Comparison of ENCODE assay signal across 23 cellular contexts in genomic region chr13:20799726-20800416, GRCh38. TPM values are rescaled to one million over a fixed set of nuclear protein-coding genes. Genes with fewer than 3 reads are reported as not detected.
DNase-seq lines count a peak whose midpoint lies in the region; FAIRE-seq and TF ChIP-seq lines count a peak whose summit lies in the region.
"Had no signal": no experiment of that assay in that cellular context is flagged by ENCODE, and none has a peak within 500 bp of the region (broad histone marks: within the 10 kb centered on the region; RNA-seq: fewer than 3 reads in every experiment).

No MANE protein-coding gene starts in this region.

- H3K4me2 ChIP-seq in astrocyte (ENCODE audit: low read length) = peak overlapping the region; percentile 1

- H3K9ac ChIP-seq in astrocyte (ENCODE audit: low read length) = no peak overlapping the region

- H3K4me1 Mint-ChIP-seq in astrocyte (ENCODE audit: low read depth, unreplicated experiment) = peaks cover 16% of the 10 kb centered on the region
- H3K4me1 Mint-ChIP-seq: mesothelial cell of epicardium had no signal

- H3K4me3 ChIP-seq in astrocyte (ENCODE audit: insufficient read depth, low read depth, low read length) (no peak overlapping the region), fibroblast of pulmonary artery (replicated peaks; ENCODE audit: low read depth, low read length) (no peak overlapping the region)
- H3K4me3 ChIP-seq: heart right ventricle, ovary, right lobe of liver, upper lobe of right lung had no signal

- peak overlapping the region; percentile 30 for H3K27ac Mint-ChIP-seq in astrocyte (ENCODE audit: unreplicated experiment)
- H3K27ac Mint-ChIP-seq: activated CD4-positive, alpha-beta memory T cell treated with anti-CD3 and anti-CD28 coated beads, Interleukin-2, amount 10 ng/mL, durations not matched to agents 7 days and 5 days; CD14-positive monocyte; mesothelial cell of epicardium; natural killer cell treated with Interleukin-12 subunit alpha and Interleukin-12 subunit beta and Interleukin-15 and Interleukin-18, amount 100 ng/mL, for 72 hours had no signal

- H4K20me1 ChIP-seq in astrocyte (ENCODE audit: insufficient read depth, low read length) = no peaks in the 10 kb centered on the region

- H3K36me3 Mint-ChIP-seq in astrocyte (ENCODE audit: low read depth, unreplicated experiment) = peaks cover 20% of the 10 kb centered on the region

- peaks cover 7% of the 10 kb centered on the region for H3K36me3 ChIP-seq in astrocyte (ENCODE audit: insufficient read depth, low read length)
- H3K36me3 ChIP-seq: ovary had no signal

- no peak overlapping the region for H3K4me3 Mint-ChIP-seq in astrocyte (ENCODE audit: unreplicated experiment)
- H3K4me3 Mint-ChIP-seq: activated CD4-positive, alpha-beta memory T cell treated with anti-CD3 and anti-CD28 coated beads, Interleukin-2, amount 10 ng/mL, durations not matched to agents 7 days and 5 days; CD14-positive monocyte; effector memory CD8-positive, alpha-beta T cell; mesothelial cell of epicardium; natural killer cell treated with Interleukin-12 subunit alpha and Interleukin-12 subunit beta and Interleukin-15 and Interleukin-18, amount 100 ng/mL, for 72 hours had no signal

- TF ChIP-seq CTCF in astrocyte (IDR thresholded peaks at IDR 0.05; ENCODE audit: insufficient read depth, low read depth, low read length) = no peak
- TF ChIP-seq CTCF in fibroblast of pulmonary artery (IDR thresholded peaks at IDR 0.05; ENCODE audit: low read length, missing control alignments) = no peak

- no peak for FAIRE-seq in astrocyte (lab: Jason Lieb, UNC)
- FAIRE-seq: D721Med, H54 had no signal

- H3K79me2 ChIP-seq in astrocyte (ENCODE audit: insufficient read depth, low read length) = no peaks in the 10 kb centered on the region

- DNase-seq in AG08395 (ENCODE audit: low spot score) (peak; percentile 39), GM03348 (ENCODE audit: low spot score) (peak; percentile 26), astrocyte (ENCODE audit: low read depth) (peak; percentile 66), fibroblast of pulmonary artery (ENCODE audit: low read depth) (peak; percentile 40), MV-4-11 (lab: John Stamatoyannopoulos, UW) (no peak), NCI-H1417 treated with DMSO at 0.1 percent for 48 hours (lab: John Stamatoyannopoulos, UW) (no peak)
- DNase-seq in stimulated activated CD4-positive, alpha-beta T cell treated with anti-CD3 and anti-CD28 coated beads, Interleukin-4, amount 100 ng/mL, for 1 hour = no peak
- DNase-seq: activated CD4-positive, alpha-beta memory T cell treated with anti-CD3 and anti-CD28 coated beads, Interleukin-2, amount 10 ng/mL, durations not matched to agents 7 days and 5 days; activated CD4-positive, CD25-positive, alpha-beta regulatory T cell; activated naive CD4-positive, alpha-beta T cell treated with Interleukin-2 at 50 U/mL for 16 hours; effector memory CD8-positive, alpha-beta T cell; heart right ventricle; NCI-H2171 treated with DMSO at 0.1 percent for 48 hours; NCI-H526; ovary; right lobe of liver; T-helper 9 cell; upper lobe of right lung had no signal

- H3K27me3 Mint-ChIP-seq in astrocyte (ENCODE audit: low read depth, unreplicated experiment) = no peaks in the 10 kb centered on the region
- H3K27me3 Mint-ChIP-seq: activated CD4-positive, alpha-beta memory T cell treated with anti-CD3 and anti-CD28 coated beads, Interleukin-2, amount 10 ng/mL, durations not matched to agents 7 days and 5 days; effector memory CD8-positive, alpha-beta T cell; natural killer cell treated with Interleukin-12 subunit alpha and Interleukin-12 subunit beta and Interleukin-15 and Interleukin-18, amount 100 ng/mL, for 72 hours had no signal

- H2AFZ ChIP-seq in astrocyte (ENCODE audit: low read depth, low read length) = no peak overlapping the region

- peaks cover 15% of the 10 kb centered on the region for H3K4me1 ChIP-seq in astrocyte (ENCODE audit: insufficient read depth, low read length)
- H3K4me1 ChIP-seq: right lobe of liver had no signal

- H3K27me3 ChIP-seq in astrocyte (ENCODE audit: insufficient read depth, low read length) = no peaks in the 10 kb centered on the region
- H3K27me3 ChIP-seq: heart right ventricle, ovary, right lobe of liver, upper lobe of right lung had no signal

- H3K27ac ChIP-seq in astrocyte (ENCODE audit: low read depth, low read length) = no peak overlapping the region
- H3K27ac ChIP-seq: heart right ventricle, ovary, right lobe of liver, upper lobe of right lung had no signal

- H3K9me3 Mint-ChIP-seq in astrocyte (ENCODE audit: unreplicated experiment) = no peaks in the 10 kb centered on the region
- H3K9me3 Mint-ChIP-seq: activated CD4-positive, alpha-beta memory T cell treated with anti-CD3 and anti-CD28 coated beads, Interleukin-2, amount 10 ng/mL, durations not matched to agents 7 days and 5 days; effector memory CD8-positive, alpha-beta T cell; mesothelial cell of epicardium; natural killer cell treated with Interleukin-12 subunit alpha and Interleukin-12 subunit beta and Interleukin-15 and Interleukin-18, amount 100 ng/mL, for 72 hours had no signal

- no peaks in the 10 kb centered on the region for H3K9me3 ChIP-seq in astrocyte (ENCODE audit: insufficient read depth, low read depth, low read length)
- H3K9me3 ChIP-seq: heart right ventricle, ovary, right lobe of liver, upper lobe of right lung had no signal

RNA-seq across cellular contexts. Expression of gene EEF1AKMT1, which starts 26.1 kb away (rescaled TPM):
- 6.7 and 7.1 TPM in 2 replicates for total RNA-seq in astrocyte

Comparison
In these comparisons a context has a peak if more than half of its experiments do, and no peak if none do; other contexts are left out.
1. DNase-seq: peak in AG08395 (single experiment), GM03348 (single experiment), astrocyte (single experiment) and fibroblast of pulmonary artery (single experiment); none in MV-4-11 (single experiment), NCI-H1417 treated with DMSO at 0.1 percent for 48 hours (single experiment) and stimulated activated CD4-positive, alpha-beta T cell treated with anti-CD3 and anti-CD28 coated beads, Interleukin-4, amount 100 ng/mL, for 1 hour (single experiment).